In genomic region chr9:22054529-22054928, GRCh38 we compare ENCODE assay signal across 19 cellular contexts. TPM values are rescaled to one million over a fixed set of nuclear protein-coding genes. Genes with fewer than 3 reads are reported as not detected.
DNase-seq lines count a peak whose midpoint lies in the region; ATAC-seq, FAIRE-seq and TF ChIP-seq lines count a peak whose summit lies in the region.
"Had no signal": no experiment of that assay in that cellular context is flagged by ENCODE, and none has a peak within 500 bp of the region (broad histone marks: within the 10 kb centered on the region; RNA-seq: fewer than 3 reads in every experiment).

No MANE protein-coding gene starts in this region.

- peaks cover 4% of the 10 kb centered on the region for H3K9me3 Mint-ChIP-seq in activated naive CD8-positive, alpha-beta T cell treated with anti-CD3 and anti-CD28 coated beads, Interleukin-2, amount 10 ng/mL, durations not matched to agents 7 days and 5 days
- no peaks in the 10 kb centered on the region for H3K9me3 Mint-ChIP-seq in activated naive CD8-positive, alpha-beta T cell treated with anti-CD3 and anti-CD28 coated beads, Interleukin-2, amount 50 U/mL, for 24 hours
- no peaks in the 10 kb centered on the region for H3K9me3 Mint-ChIP-seq in chondrocyte (ENCODE audit: low read depth)
- H3K9me3 Mint-ChIP-seq: CD8-positive, alpha-beta memory T cell had no signal

- no peak overlapping the region for H3K4me3 ChIP-seq in pancreas
- H3K4me3 ChIP-seq: BLaER1, GM23248 had no signal

- H3K27me3 Mint-ChIP-seq in activated naive CD8-positive, alpha-beta T cell treated with anti-CD3 and anti-CD28 coated beads, Interleukin-2, amount 10 ng/mL, durations not matched to agents 7 days and 5 days: no peaks in the 10 kb centered on the region
- H3K27me3 Mint-ChIP-seq in activated naive CD8-positive, alpha-beta T cell treated with anti-CD3 and anti-CD28 coated beads, Interleukin-2, amount 50 U/mL, for 24 hours: no peaks in the 10 kb centered on the region
- H3K27me3 Mint-ChIP-seq in chondrocyte (ENCODE audit: low read depth): no peaks in the 10 kb centered on the region
- H3K27me3 Mint-ChIP-seq: CD8-positive, alpha-beta memory T cell had no signal

- 88 to 95% methylated on average over 2 of the region's 2 CpGs for WGBS in pancreas, 2 donors

- H3K9me3 ChIP-seq in pancreas: no peaks in the 10 kb centered on the region
- H3K9me3 ChIP-seq: Caco-2 had no signal

- H3K4me3 Mint-ChIP-seq in activated naive CD8-positive, alpha-beta T cell treated with anti-CD3 and anti-CD28 coated beads, Interleukin-2, amount 10 ng/mL, durations not matched to agents 7 days and 5 days: no peak overlapping the region
- no peak overlapping the region for H3K4me3 Mint-ChIP-seq in activated naive CD8-positive, alpha-beta T cell treated with anti-CD3 and anti-CD28 coated beads, Interleukin-2, amount 50 U/mL, for 24 hours
- H3K4me3 Mint-ChIP-seq in chondrocyte (ENCODE audit: unreplicated experiment): no peak overlapping the region
- H3K4me3 Mint-ChIP-seq: CD8-positive, alpha-beta memory T cell had no signal

- intact Hi-C loops in pancreas (cut with DNase I): no loop called here

- H3K27ac Mint-ChIP-seq in activated naive CD8-positive, alpha-beta T cell treated with anti-CD3 and anti-CD28 coated beads, Interleukin-2, amount 10 ng/mL, durations not matched to agents 7 days and 5 days: peak overlapping the region; percentile 45
- H3K27ac Mint-ChIP-seq in activated naive CD8-positive, alpha-beta T cell treated with anti-CD3 and anti-CD28 coated beads, Interleukin-2, amount 50 U/mL, for 24 hours: no peak overlapping the region
- H3K27ac Mint-ChIP-seq in chondrocyte (ENCODE audit: unreplicated experiment): peak overlapping the region; percentile 12
- H3K27ac Mint-ChIP-seq: CD8-positive, alpha-beta memory T cell had no signal

- H3K27ac ChIP-seq in pancreas: no peak overlapping the region
- H3K27ac ChIP-seq: 22Rv1, BLaER1, GM23248, HL-60 had no signal

- no peaks in the 10 kb centered on the region for H3K27me3 ChIP-seq in pancreas
- H3K27me3 ChIP-seq: BLaER1 had no signal

- DNase-seq in activated naive CD8-positive, alpha-beta T cell treated with anti-CD3 and anti-CD28 coated beads, Interleukin-2, amount 10 ng/mL, durations not matched to agents 7 days and 5 days: no peak
- DNase-seq in activated naive CD8-positive, alpha-beta T cell treated with anti-CD3 and anti-CD28 coated beads, Interleukin-2, amount 50 U/mL, for 24 hours: no peak
- DNase-seq in chondrocyte (ENCODE audit: low spot score) (no peak), pancreas (no peak)
- no peak for DNase-seq in stimulated activated CD4-positive, alpha-beta T cell treated with anti-CD3 and anti-CD28 coated beads, Interleukin-4, amount 100 ng/mL, for 4 hours
- DNase-seq: AML-193; Caco-2; CD8-positive, alpha-beta memory T cell; DND-41; GDM1; GM23248 had no signal

- peaks cover 32% of the 10 kb centered on the region for H3K36me3 Mint-ChIP-seq in activated naive CD8-positive, alpha-beta T cell treated with anti-CD3 and anti-CD28 coated beads, Interleukin-2, amount 10 ng/mL, durations not matched to agents 7 days and 5 days
- H3K36me3 Mint-ChIP-seq in activated naive CD8-positive, alpha-beta T cell treated with anti-CD3 and anti-CD28 coated beads, Interleukin-2, amount 50 U/mL, for 24 hours (ENCODE audit: low read depth): no peaks in the 10 kb centered on the region
- H3K36me3 Mint-ChIP-seq in chondrocyte (ENCODE audit: low read depth): peaks cover 7% of the 10 kb centered on the region

- H3K4me1 Mint-ChIP-seq in activated naive CD8-positive, alpha-beta T cell treated with anti-CD3 and anti-CD28 coated beads, Interleukin-2, amount 10 ng/mL, durations not matched to agents 7 days and 5 days: peaks cover 52% of the 10 kb centered on the region
- peaks cover 38% of the 10 kb centered on the region for H3K4me1 Mint-ChIP-seq in activated naive CD8-positive, alpha-beta T cell treated with anti-CD3 and anti-CD28 coated beads, Interleukin-2, amount 50 U/mL, for 24 hours
- H3K4me1 Mint-ChIP-seq in chondrocyte (ENCODE audit: low read depth): peaks cover 46% of the 10 kb centered on the region

- TF ChIP-seq CTCF in chondrocyte (IDR thresholded peaks at IDR 0.05): no peak
- TF ChIP-seq CTCF in pancreas (IDR thresholded peaks at IDR 0.05): no peak

- POLR2A ChIA-PET in activated naive CD8-positive, alpha-beta T cell treated with anti-CD3 and anti-CD28 coated beads, Interleukin-2, amount 10 ng/mL, durations not matched to agents 7 days and 5 days (lab: Charles Lee): interaction anchor here (1.2 to 2.6 kb wide), 4 partner anchors 10 to 60 kb away, joined by 3 to 16 read pairs (median 10); partner anchors contain the start of genes CDKN2A and CDKN2B-AS1

- H3K4me1 ChIP-seq in pancreas: no peaks in the 10 kb centered on the region
- H3K4me1 ChIP-seq: Caco-2 had no signal

- no peaks in the 10 kb centered on the region for H3K36me3 ChIP-seq in pancreas

- no peak for ATAC-seq in activated naive CD8-positive, alpha-beta T cell treated with anti-CD3 and anti-CD28 coated beads, Interleukin-2, amount 10 ng/mL, durations not matched to agents 7 days and 5 days (ENCODE audit: low read depth)
- no peak for ATAC-seq in activated naive CD8-positive, alpha-beta T cell treated with anti-CD3 and anti-CD28 coated beads, Interleukin-2, amount 50 U/mL, for 24 hours
- no peak for ATAC-seq in pancreas
- no peak for ATAC-seq in GM21360 (IDR thresholded peaks at IDR 0.05; ENCODE audit: unreplicated experiment)
- no peak for ATAC-seq in GM21367 (IDR thresholded peaks at IDR 0.05; ENCODE audit: unreplicated experiment)
- ATAC-seq: HCT116 had no signal

- peak; percentile 9 for FAIRE-seq in pancreas (lab: Jason Lieb, UNC)
- FAIRE-seq: GM12892, H54 had no signal

RNA-seq across cellular contexts. Expression of gene CDKN2B, which starts 45.4 kb away (rescaled TPM):
- 1 to 10 TPM; 1.4 to 2.1 TPM for total RNA-seq in activated naive CD8-positive, alpha-beta T cell treated with anti-CD3 and anti-CD28 coated beads, Interleukin-2, amount 10 ng/mL, durations not matched to agents 7 days and 5 days
- total RNA-seq in chondrocyte (247 to 252 TPM (median 247 TPM) in 3 replicates), pancreas (10 to 100 TPM in 1 of 6 donors, 1 to 10 TPM in 4, under 1 TPM in 1; 0.59 to 13.9 (median 2.4) TPM)
- 1 to 10 TPM; 1.3 to 2.2 TPM for polyA plus RNA-seq in pancreas

RNA-seq across cellular contexts. Expression of gene CDKN2B-AS1, which starts 59.9 kb away (rescaled TPM):
- total RNA-seq in activated naive CD8-positive, alpha-beta T cell treated with anti-CD3 and anti-CD28 coated beads, Interleukin-2, amount 10 ng/mL, durations not matched to agents 7 days and 5 days: 1 to 10 TPM; 3.7 to 5.1 TPM
- total RNA-seq in chondrocyte (3.2 to 7.5 TPM (median 3.5 TPM) in 3 replicates), pancreas (under 1 TPM in 4 of 6 donors, not detected in 2; 0.24 to 0.66 (median 0.44) TPM)
- under 1 TPM in 1 of 2 donors, not detected in 1; 0.92 TPM for polyA plus RNA-seq in pancreas
- polyA plus RNA-seq: CD8-positive, alpha-beta memory T cell had no signal

Comparison
In these comparisons a context has a peak if more than half of its experiments do, and no peak if none do; other contexts are left out.
1. RNA of gene CDKN2B, which starts 45.4 kb away (total RNA-seq): 247 to 252 TPM in chondrocyte; 0.59 to 13.9 TPM in pancreas and 1.4 to 2.1 TPM in activated naive CD8-positive, alpha-beta T cell treated with anti-CD3 and anti-CD28 coated beads, Interleukin-2, amount 10 ng/mL, durations not matched to agents 7 days and 5 days; every median in the first group is over 10 times any median in the second.